11 cellular contexts compared by ENCODE assay signal in genomic region chr3:104909721-104910120, GRCh38.
DNase-seq lines count a peak whose midpoint lies in the region; ATAC-seq and TF ChIP-seq lines count a peak whose summit lies in the region.
"Had no signal": no experiment of that assay in that cellular context is flagged by ENCODE, and none has a peak within 500 bp of the region (broad histone marks: within the 10 kb centered on the region; RNA-seq: fewer than 3 reads in every experiment).

No MANE protein-coding gene starts in this region.

- TF ChIP-seq CTCF in astrocyte of the spinal cord (IDR thresholded peaks at IDR 0.05; ENCODE audit: low read depth, low read length): no peak
- TF ChIP-seq CTCF in dorsolateral prefrontal cortex (IDR thresholded peaks at IDR 0.05 in 54 of 56, conservative IDR thresholded peaks at IDR 0.05 in 2 of 56; ENCODE audit: low read depth in 1 of 56, partially characterized antibody in 56 of 56): no peak

- peaks cover 9% of the 10 kb centered on the region for H3K4me1 ChIP-seq in neuron (ENCODE audit: insufficient read depth, low read length)
- H3K4me1 ChIP-seq: testis had no signal

- intact Hi-C loops in dorsolateral prefrontal cortex (cut with DNase I): no loop called here

- DNase-seq in DMS53 (lab: John Stamatoyannopoulos, UW) (peak; percentile 44), DMS53 treated with DMSO at 0.1 percent for 48 hours (lab: John Stamatoyannopoulos, UW; ENCODE audit: unreplicated experiment) (no peak), NCI-H2029 (lab: John Stamatoyannopoulos, UW) (peak; percentile 76), astrocyte of the spinal cord (ENCODE audit: low read depth, low spot score) (peak; percentile 13), dorsolateral prefrontal cortex (no peak)
- no peak for DNase-seq in activated effector memory CD4-positive, alpha-beta T cell treated with anti-CD3 and anti-CD28 coated beads, Interleukin-2, amount 50 U/mL, for 16 hours
- DNase-seq: DMS79, NCI-H1048, testis had no signal

- H3K9me3 ChIP-seq in neuron (ENCODE audit: low read length): no peaks in the 10 kb centered on the region
- H3K9me3 ChIP-seq: testis had no signal

- H3K4me3 ChIP-seq in astrocyte of the spinal cord (ENCODE audit: low read depth, low read length) (no peak overlapping the region), neuron (ENCODE audit: low read length) (no peak overlapping the region), dorsolateral prefrontal cortex (no peak overlapping the region)
- H3K4me3 ChIP-seq: testis had no signal

- in situ Hi-C loops in astrocyte of the spinal cord (cut with HindIII; ENCODE audit: low sequenced_read_pairs): no loop called here

- ATAC-seq in GM18867 (IDR thresholded peaks at IDR 0.05; ENCODE audit: unreplicated experiment): no peak

- no peak overlapping the region for H3K27ac ChIP-seq in dorsolateral prefrontal cortex
- H3K27ac ChIP-seq: testis had no signal

- H2AFZ ChIP-seq in neuron (ENCODE audit: low read depth, low read length): peak overlapping the region; percentile 34

- H3K27me3 ChIP-seq in neuron (ENCODE audit: insufficient read depth, low read length) (no peaks in the 10 kb centered on the region), dorsolateral prefrontal cortex (no peaks in the 10 kb centered on the region)
- H3K27me3 ChIP-seq: testis had no signal

- no peaks in the 10 kb centered on the region for H3K36me3 ChIP-seq in neuron (ENCODE audit: insufficient read depth, low read length)

Comparison
In these comparisons a context has a peak if more than half of its experiments do, and no peak if none do; other contexts are left out.
1. DNase-seq: peak in DMS53 (single experiment), NCI-H2029 (single experiment) and astrocyte of the spinal cord (single experiment); none in DMS53 treated with DMSO at 0.1 percent for 48 hours (single experiment), activated effector memory CD4-positive, alpha-beta T cell treated with anti-CD3 and anti-CD28 coated beads, Interleukin-2, amount 50 U/mL, for 16 hours (single experiment) and dorsolateral prefrontal cortex (0 of 10).